16 cellular contexts compared by ENCODE assay signal in the genomic region with DNA sequence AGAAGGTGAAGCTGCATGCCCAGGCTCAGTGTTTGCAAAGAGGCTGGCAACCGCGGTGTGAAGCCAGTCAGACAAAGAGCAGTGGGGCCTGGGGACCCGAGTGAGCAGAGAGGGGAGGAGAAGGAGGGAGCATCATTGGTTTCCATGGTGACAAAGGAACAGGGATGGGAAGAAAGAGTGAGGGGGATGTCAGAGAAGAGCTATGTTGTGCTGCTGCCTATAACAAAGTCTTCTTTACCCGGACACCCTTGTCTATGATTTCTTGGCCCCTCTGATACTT. TPM values are rescaled to one million over a fixed set of nuclear protein-coding genes. Genes with fewer than 3 reads are reported as not detected.
A peak's percentile ranks its signal among the peaks of the same experiment; 100 is the strongest.
DNase-seq lines count a peak whose midpoint lies in the region; ATAC-seq, FAIRE-seq and TF ChIP-seq lines count a peak whose summit lies in the region.
"Had no signal": no experiment of that assay in that cellular context is flagged by ENCODE, and none has a peak within 500 bp of the region (broad histone marks: within the 10 kb centered on the region; RNA-seq: fewer than 3 reads in every experiment).

No MANE protein-coding gene starts in this region.

- H3K14ac ChIP-seq in IMR-90 (replicated peaks; ENCODE audit: low read depth, low read length): peak overlapping the region; percentile 40

- H2BK120ac ChIP-seq in IMR-90 (ENCODE audit: low read depth, low read length): peak overlapping the region; percentile 89

- peak overlapping the region; percentile 73; the same call in 1 of the 2 replicates for H2AK5ac ChIP-seq in IMR-90 (ENCODE audit: low read depth, low read length)

- H3K18ac ChIP-seq in IMR-90 (ENCODE audit: low read depth, low read length): no peak overlapping the region

- H3K27ac ChIP-seq in IMR-90 (ENCODE audit: insufficient read depth, low read length) (no peak overlapping the region), GM12878 (ENCODE audit: control insufficient read depth, insufficient read depth) (peak overlapping the region; percentile 45), transverse colon (peak overlapping the region in 1 of 4 donors; percentile 19)
- H3K27ac ChIP-seq: gastrocnemius medialis, upper lobe of left lung had no signal

- no peaks in the 10 kb centered on the region for H4K20me1 ChIP-seq in IMR-90 (ENCODE audit: insufficient read depth, low read length)
- no peaks in the 10 kb centered on the region for H4K20me1 ChIP-seq in GM12878 (ENCODE audit: control insufficient read depth, insufficient read depth)

- no peak for DNase-seq in IMR-90
- no peak for DNase-seq in GM12878 (ENCODE audit: low read depth, low spot score)
- DNase-seq in natural killer cell treated with Interleukin-12 subunit alpha and Interleukin-12 subunit beta and Interleukin-15 and Interleukin-18, amount 100 ng/mL, for 72 hours (ENCODE audit: low spot score): no peak
- DNase-seq in SW 1271 (lab: John Stamatoyannopoulos, UW): no peak
- no peak for DNase-seq in iPS-NIHi7 (ENCODE audit: extremely low spot score)
- DNase-seq in transverse colon: no peak
- DNase-seq in NCI-H748 treated with DMSO at 0.1 percent for 48 hours (lab: John Stamatoyannopoulos, UW): no peak
- DNase-seq: activated gamma-delta T cell treated with Interleukin-2 at 50 U/mL for 16 hours; gastrocnemius medialis; kidney; NCI-H1092 treated with DMSO at 0.1 percent for 48 hours; stimulated activated CD4-positive, alpha-beta T cell treated with anti-CD3 and anti-CD28 coated beads, Interleukin-4, amount 100 ng/mL, for 1 hour; upper lobe of left lung had no signal

- in situ Hi-C loops in IMR-90 (cut with MboI; ENCODE audit: low sequenced_read_pairs) (no loop called here), GM12878 (cut with MboI) (no loop called here), transverse colon (cut with MboI; ENCODE audit: low pct_ligation_motif_present in 1 of 4, low pct_unique_long_range_greater_than_20kb in 1 of 4, low sequenced_read_pairs in 3 of 4) (no loop called here)

- dilution Hi-C loops in IMR-90 (cut with HindIII; ENCODE audit: low sequenced_read_pairs, unreplicated experiment): no loop called here

- H3K4me3 ChIP-seq in IMR-90 (ENCODE audit: insufficient read depth, low read depth, low read length) (no peak overlapping the region), GM12878 (no peak overlapping the region), transverse colon (no peak overlapping the region)
- H3K4me3 ChIP-seq: gastrocnemius medialis, upper lobe of left lung had no signal

- H3K4me1 ChIP-seq in IMR-90 (ENCODE audit: control insufficient read depth, insufficient read depth, low read length) (peaks cover 29% of the 10 kb centered on the region), GM12878 (ENCODE audit: control insufficient read depth, insufficient read depth, low read length) (peaks cover 38% of the 10 kb centered on the region), transverse colon (peaks cover 0 to 20% (median 3%) of the 10 kb centered on the region in 4 donors)

- CTCF ChIA-PET in IMR-90 (lab: Yijun Ruan, JAX) (interaction anchor here (1.2 kb wide), 1 partner anchor 47 kb away, joined by 4 read pairs; no protein-coding TSS in a partner anchor), GM12878 (lab: Yijun Ruan, JAX) (interaction anchor here (1.2 to 2.2 kb wide), 3 partner anchors 20 to 108 kb away, joined by 4 to 7 read pairs (median 5); no protein-coding TSS in a partner anchor)

- no peak overlapping the region for H2BK5ac ChIP-seq in IMR-90 (ENCODE audit: low read depth, low read length, poor library complexity, severe bottlenecking)

- H2BK15ac ChIP-seq in IMR-90 (ENCODE audit: low read depth, low read length): peak overlapping the region; percentile 59; the same call in 2 of the 3 replicates

- H3K27me3 ChIP-seq in IMR-90 (ENCODE audit: control insufficient read depth, insufficient read depth, low read length) (no peaks in the 10 kb centered on the region), GM12878 (replicated peaks in 1 of 2; ENCODE audit: control insufficient read depth in 2 of 2, insufficient read depth in 2 of 2, low read length in 1 of 2) (0 out of 4 replicates have a peak, but pooled peaks cover 0 to 2% of the 10 kb centered on the region in 2 experiments), transverse colon (peaks cover 11% of the 10 kb centered on the region)
- H3K27me3 ChIP-seq: gastrocnemius medialis, upper lobe of left lung had no signal

- peak overlapping the region; percentile 79 for H3K4ac ChIP-seq in IMR-90 (ENCODE audit: low read depth, low read length)

- peak overlapping the region in 1 of 2 experiments; percentile 33; a peak in 1 of 4 replicates for H4K8ac ChIP-seq in IMR-90 (ENCODE audit: low read depth in 2 of 2, low read length in 2 of 2)

- H3K9me1 ChIP-seq in IMR-90 (ENCODE audit: insufficient read depth, low read length): peaks cover 23% of the 10 kb centered on the region

- H3K9me3 Mint-ChIP-seq in natural killer cell treated with Interleukin-12 subunit alpha and Interleukin-12 subunit beta and Interleukin-15 and Interleukin-18, amount 100 ng/mL, for 72 hours: no peaks in the 10 kb centered on the region

- FAIRE-seq in GM12878 (lab: Jason Lieb, UNC): no peak
- FAIRE-seq: kidney had no signal

- peaks cover 0 to 5% of the 10 kb centered on the region in 2 experiments; a peak in 1 of 4 replicates for H3K79me1 ChIP-seq in IMR-90 (ENCODE audit: low read depth in 1 of 2, low read length in 2 of 2)

- 0 out of 2 replicates have a peak overlapping the region, but pooled peaks have one; percentile 3 for H4K91ac ChIP-seq in IMR-90 (ENCODE audit: insufficient read depth, low read depth, low read length)

- BruUV-seq in IMR-90 (replicated peaks; lab: Mats Ljungman, UMichigan) (no TSS peak), GM12878 (replicated peaks; lab: Mats Ljungman, UMichigan) (no TSS peak)

- H3K36me3 ChIP-seq in IMR-90 (ENCODE audit: control insufficient read depth, insufficient read depth, low read length) (no peaks in the 10 kb centered on the region), GM12878 (ENCODE audit: control insufficient read depth in 2 of 2, insufficient read depth in 2 of 2, low read length in 1 of 2) (no peaks in the 10 kb centered on the region), transverse colon (no peaks in the 10 kb centered on the region)
- H3K36me3 ChIP-seq: gastrocnemius medialis, upper lobe of left lung had no signal

- no peak overlapping the region for H2AK9ac ChIP-seq in IMR-90 (replicated peaks; ENCODE audit: low read depth, low read length, poor library complexity)

- TF ChIP-seq CTCF in IMR-90 (conservative IDR thresholded peaks at IDR 0.05; ENCODE audit: low read depth, low read length): no peak
- TF ChIP-seq CTCF in GM12878 (IDR thresholded peaks at IDR 0.05 in 2 of 3, conservative IDR thresholded peaks at IDR 0.05 in 1 of 3; ENCODE audit: control insufficient read depth in 2 of 3, extremely low read depth in 1 of 3, insufficient read depth in 1 of 3, low read depth in 3 of 3, low read length in 3 of 3): no peak
- TF ChIP-seq CTCF in transverse colon (IDR thresholded peaks at IDR 0.05): no peak

- no peak overlapping the region for H3K56ac ChIP-seq in IMR-90 (ENCODE audit: extremely low read depth, insufficient read depth, low read length)

- no peaks in the 10 kb centered on the region for H3K27me3 Mint-ChIP-seq in natural killer cell treated with Interleukin-12 subunit alpha and Interleukin-12 subunit beta and Interleukin-15 and Interleukin-18, amount 100 ng/mL, for 72 hours

- H4K5ac ChIP-seq in IMR-90 (ENCODE audit: low read depth, low read length): no peak overlapping the region

- H3K79me2 ChIP-seq in GM12878 (ENCODE audit: control insufficient read depth, insufficient read depth, low read length): no peaks in the 10 kb centered on the region

- peak overlapping the region; percentile 91 to 92 for H3K27ac Mint-ChIP-seq in natural killer cell treated with Interleukin-12 subunit alpha and Interleukin-12 subunit beta and Interleukin-15 and Interleukin-18, amount 100 ng/mL, for 72 hours

- TF ChIP-seq EP300 in GM12878 (IDR thresholded peaks at IDR 0.05; ENCODE audit: borderline replicate concordance in 1 of 2, control insufficient read depth in 1 of 2, low read depth in 2 of 2, low read length in 2 of 2): no peak
- no peak for TF ChIP-seq EP300 in transverse colon (IDR thresholded peaks at IDR 0.05; ENCODE audit: low read depth)

- intact Hi-C loops in IMR-90 (cut with micrococcal nuclease): no loop called here
- intact Hi-C loops in GM12878 (cut with micrococcal nuclease; ENCODE audit: unreplicated experiment): no loop called here
- intact Hi-C loops in transverse colon (cut with DNase I; ENCODE audit: low total_unique reads): no loop called here

- no peak overlapping the region for H3K4me2 ChIP-seq in IMR-90 (ENCODE audit: low read depth, low read length)
- peak overlapping the region; percentile 36 for H3K4me2 ChIP-seq in GM12878 (ENCODE audit: control insufficient read depth, insufficient read depth)

- TF ChIP-seq POLR2A in IMR-90 (IDR thresholded peaks at IDR 0.05; ENCODE audit: low read depth, low read length): no peak
- no peak for TF ChIP-seq POLR2A in GM12878 (IDR thresholded peaks at IDR 0.05; ENCODE audit: low read depth, low read length)
- no peak for TF ChIP-seq POLR2A in transverse colon (IDR thresholded peaks at IDR 0.05)

- WGBS in IMR-90 (ENCODE audit: extremely low coverage in 2 of 2, insufficient read length in 1 of 2), 2 experiments: 23% methylated on average over 3 of the region's 4 CpGs; no CpG with 5 or more reads in 1 of the 2 experiments
- 28% methylated on average over 4 of the region's 4 CpGs for WGBS in GM12878 (ENCODE audit: insufficient coverage, insufficient replicate concordance, low lambda C conversion rate, missing lambda C conversion rate)
- 38 to 61% methylated on average over 3 to 4 of the region's 4 CpGs for WGBS in transverse colon (ENCODE audit: low coverage in 1 of 2), 2 donors

- H3K36me3 Mint-ChIP-seq in natural killer cell treated with Interleukin-12 subunit alpha and Interleukin-12 subunit beta and Interleukin-15 and Interleukin-18, amount 100 ng/mL, for 72 hours: no peaks in the 10 kb centered on the region

- H3K9me3 ChIP-seq in IMR-90 (ENCODE audit: control insufficient read depth, insufficient read depth, low read length): no peaks in the 10 kb centered on the region
- no peaks in the 10 kb centered on the region for H3K9me3 ChIP-seq in GM12878 (replicated peaks; ENCODE audit: control insufficient read depth, insufficient read depth, low read length)
- no peaks in the 10 kb centered on the region for H3K9me3 ChIP-seq in transverse colon
- H3K9me3 ChIP-seq: gastrocnemius medialis, upper lobe of left lung had no signal

- H2BK20ac ChIP-seq in IMR-90 (ENCODE audit: low read depth, low read length): peak overlapping the region; percentile 92

- peaks cover 35 to 36% of the 10 kb centered on the region in 2 donors for H3K4me1 Mint-ChIP-seq in natural killer cell treated with Interleukin-12 subunit alpha and Interleukin-12 subunit beta and Interleukin-15 and Interleukin-18, amount 100 ng/mL, for 72 hours (ENCODE audit: low read depth in 2 of 2)

- H3K4me3 Mint-ChIP-seq in natural killer cell treated with Interleukin-12 subunit alpha and Interleukin-12 subunit beta and Interleukin-15 and Interleukin-18, amount 100 ng/mL, for 72 hours: peak overlapping the region; percentile 85

- H2AFZ ChIP-seq in IMR-90 (replicated peaks; ENCODE audit: low read length, poor library complexity): peak overlapping the region; percentile 16
- no peak overlapping the region for H2AFZ ChIP-seq in GM12878 (ENCODE audit: control insufficient read depth, low read depth, low read length)

- no peak for TF ChIP-seq RAD21 in IMR-90 (IDR thresholded peaks at IDR 0.05; ENCODE audit: low read length)
- no peak for TF ChIP-seq RAD21 in GM12878 (IDR thresholded peaks at IDR 0.05; ENCODE audit: insufficient read depth, low read depth, low read length)

- SMC1A ChIA-PET in GM12878 (lab: Charles Lee; ENCODE audit: uncharacterized antibody, unreplicated experiment): interaction anchor here (1.0 to 12.4 kb wide), 7 partner anchors 11 to 99 kb away, joined by 3 to 89 read pairs (median 13); no protein-coding TSS in a partner anchor

- RAD21 ChIA-PET in GM12878 (lab: Charles Lee; ENCODE audit: unreplicated experiment): interaction anchor here (1.0 to 2.6 kb wide), 7 partner anchors 13 to 75 kb away, joined by 3 to 14 read pairs (median 7); no protein-coding TSS in a partner anchor

- H3K9ac ChIP-seq in IMR-90 (ENCODE audit: low read depth, low read length) (no peak overlapping the region), GM12878 (ENCODE audit: control insufficient read depth, insufficient read depth, low read length) (no peak overlapping the region)

- POLR2A ChIA-PET in IMR-90 (lab: Charles Lee; ENCODE audit: unreplicated experiment): no interaction called here
- POLR2A ChIA-PET in GM12878 (lab: Charles Lee): interaction anchor here (0.8 to 2.4 kb wide), 5 partner anchors 12 to 266 kb away, joined by 3 to 14 read pairs (median 4); no protein-coding TSS in a partner anchor

- ATAC-seq in GM18511 (IDR thresholded peaks at IDR 0.05; ENCODE audit: unreplicated experiment) (peak; percentile 17), IMR-90 (ENCODE audit: low read depth) (no peak), GM12878 (peak; percentile 45)
- peak; percentile 21 to 32 for ATAC-seq in natural killer cell treated with Interleukin-12 subunit alpha and Interleukin-12 subunit beta and Interleukin-15 and Interleukin-18, amount 100 ng/mL, for 72 hours
- ATAC-seq: Panc1 had no signal

- H3K23ac ChIP-seq in IMR-90 (ENCODE audit: low read depth, low read length): peak overlapping the region; percentile 6; the same call in 1 of the 2 replicates

RNA-seq across cellular contexts. Expression of a gene that starts 14.5 kb away (rescaled TPM):
- not detected in 2 replicates for total RNA-seq in IMR-90 (2012; rRNA removed)
- polyA plus RNA-seq in IMR-90 (2012; rRNA removed): not detected in 2 replicates
- not detected in 2 replicates for polyA plus RNA-seq in IMR-90 (2012; cell fraction: cytosol; rRNA removed)
- polyA plus RNA-seq in IMR-90 (2012; cell fraction: nucleus; rRNA removed; ENCODE audit: low replicate concordance): not detected in 2 replicates
- total RNA-seq in GM12878 (2013; cell fraction: nucleolus; rRNA removed): not detected in 2 replicates
- not detected in 2 replicates for total RNA-seq in GM12878 (2014; rRNA removed)
- total RNA-seq in GM12878 (2014; rRNA removed; fragmentation: Illumina TruSeq; extraction: Trizol): not detected in 2 replicates
- total RNA-seq in GM12878 (2021): not detected in 2 replicates
- not detected for polyA plus RNA-seq in GM12878 (2011; ENCODE audit: low read depth)
- polyA plus RNA-seq in GM12878 (2011; rRNA removed): not detected in 2 replicates
- not detected in 2 replicates for polyA plus RNA-seq in GM12878 (2011; cell fraction: cytosol; rRNA removed)
- not detected in 2 replicates for polyA plus RNA-seq in GM12878 (2011; cell fraction: nucleus; rRNA removed)
- not detected in 2 replicates for polyA plus RNA-seq in GM12878 (2012)
- not detected in 2 replicates for polyA plus RNA-seq in GM12878 (2014; fragmentation: Illumina TruSeq; extraction: Trizol)
- not detected for polyA plus RNA-seq in GM12878 (2014; fragmentation: Nextera tagmentation; extraction: Ambion mirVana)
- polyA plus RNA-seq in GM12878 (2014; rRNA removed): not detected in 2 replicates
- polyA plus RNA-seq in GM12878 (2016; fragmentation: Nextera tagmentation; extraction: Ambion mirVana): not detected
- not detected in 2 replicates for polyA minus RNA-seq in GM12878 (2011; rRNA and poly(A)+ RNA removed)
- polyA minus RNA-seq in GM12878 (2011; cell fraction: cytosol; rRNA and poly(A)+ RNA removed): not detected in 2 replicates
- not detected in 2 replicates for polyA minus RNA-seq in GM12878 (2011; cell fraction: nucleus; rRNA and poly(A)+ RNA removed)
- total RNA-seq in natural killer cell treated with Interleukin-12 subunit alpha and Interleukin-12 subunit beta and Interleukin-15 and Interleukin-18, amount 100 ng/mL, for 72 hours: not detected
- total RNA-seq in transverse colon: not detected
- total RNA-seq: gastrocnemius medialis; kidney; T-helper 2 cell treated with Interferon-gamma antibody and Interleukin-4, amounts not matched to agents 100 ng/mL and 5 ng/mL, for 36 hours; upper lobe of left lung had no signal

RNA-seq across cellular contexts. Expression of a gene that starts 48.4 kb away (rescaled TPM):
- 50.7 and 70.3 TPM in 2 replicates for total RNA-seq in IMR-90 (2012; rRNA removed)
- polyA plus RNA-seq in IMR-90 (2012; rRNA removed): 41.4 and 46.3 TPM in 2 replicates
- 19.0 and 20.9 TPM in 2 replicates for polyA plus RNA-seq in IMR-90 (2012; cell fraction: cytosol; rRNA removed)
- 37.4 and 90.3 TPM in 2 replicates for polyA plus RNA-seq in IMR-90 (2012; cell fraction: nucleus; rRNA removed; ENCODE audit: low replicate concordance)
- total RNA-seq in GM12878 (2013; cell fraction: nucleolus; rRNA removed): 132 and 135 TPM in 2 replicates
- total RNA-seq in GM12878 (2014; rRNA removed): 23.6 and 26.9 TPM in 2 replicates
- 30.9 and 32.2 TPM in 2 replicates for total RNA-seq in GM12878 (2014; rRNA removed; fragmentation: Illumina TruSeq; extraction: Trizol)
- 25.6 and 28.3 TPM in 2 replicates for total RNA-seq in GM12878 (2021)
- polyA plus RNA-seq in GM12878 (2011; ENCODE audit: low read depth): 26.9 TPM
- polyA plus RNA-seq in GM12878 (2011; rRNA removed): 79.6 and 87.5 TPM in 2 replicates
- polyA plus RNA-seq in GM12878 (2011; cell fraction: cytosol; rRNA removed): 38.2 and 51.3 TPM in 2 replicates
- polyA plus RNA-seq in GM12878 (2011; cell fraction: nucleus; rRNA removed): 113 and 146 TPM in 2 replicates
- 48.1 and 55.1 TPM in 2 replicates for polyA plus RNA-seq in GM12878 (2012)
- polyA plus RNA-seq in GM12878 (2014; fragmentation: Illumina TruSeq; extraction: Trizol): 39.3 and 43.3 TPM in 2 replicates
- 10 to 100 TPM; 11.7 to 12.2 TPM for polyA plus RNA-seq in GM12878 (2014; fragmentation: Nextera tagmentation; extraction: Ambion mirVana)
- polyA plus RNA-seq in GM12878 (2014; rRNA removed): 24.0 and 25.7 TPM in 2 replicates
- 1 to 10 TPM; 4.6 to 6.0 TPM for polyA plus RNA-seq in GM12878 (2016; fragmentation: Nextera tagmentation; extraction: Ambion mirVana)
- 45.8 and 52.7 TPM in 2 replicates for polyA minus RNA-seq in GM12878 (2011; rRNA and poly(A)+ RNA removed)
- polyA minus RNA-seq in GM12878 (2011; cell fraction: cytosol; rRNA and poly(A)+ RNA removed): 14.4 and 17.3 TPM in 2 replicates
- polyA minus RNA-seq in GM12878 (2011; cell fraction: nucleus; rRNA and poly(A)+ RNA removed): 60.0 and 84.1 TPM in 2 replicates
- total RNA-seq in natural killer cell treated with Interleukin-12 subunit alpha and Interleukin-12 subunit beta and Interleukin-15 and Interleukin-18, amount 100 ng/mL, for 72 hours: 10 to 100 TPM; 36.8 to 49.1 TPM
- 10 to 100 TPM in 3 of 4 donors, 1 to 10 TPM in 1; 8.2 to 58.1 (median 41.6) TPM for total RNA-seq in transverse colon

RNA-seq across cellular contexts. Expression of a gene that starts 48.5 kb away (rescaled TPM):
- total RNA-seq in IMR-90 (2012; rRNA removed) (4.4 and 4.8 TPM in 2 replicates), GM12878 (2014; rRNA removed) (7.5 and 8.8 TPM in 2 replicates), GM12878 (2014; rRNA removed; fragmentation: Illumina TruSeq; extraction: Trizol) (7.9 and 8.3 TPM in 2 replicates), GM12878 (2021) (6.8 and 8.9 TPM in 2 replicates), transverse colon (1 to 10 TPM in 3 of 4 donors, not detected in 1; 1.2 to 3.2 (median 2.2) TPM)
- polyA plus RNA-seq in IMR-90 (2012; rRNA removed) (4.0 and 5.3 TPM in 2 replicates), GM12878 (2011; rRNA removed) (8.2 and 9.4 TPM in 2 replicates), GM12878 (2014; fragmentation: Illumina TruSeq; extraction: Trizol) (8.6 and 9.0 TPM in 2 replicates), GM12878 (2014; fragmentation: Nextera tagmentation; extraction: Ambion mirVana) (1 to 10 TPM; 2.7 to 3.9 TPM), GM12878 (2014; rRNA removed) (5.9 and 6.4 TPM in 2 replicates), GM12878 (2016; fragmentation: Nextera tagmentation; extraction: Ambion mirVana) (1 to 10 TPM; 5.4 to 6.7 TPM)
- 2.1 and 2.3 TPM in 2 replicates for polyA plus RNA-seq in IMR-90 (2012; cell fraction: cytosol; rRNA removed)
- polyA plus RNA-seq in IMR-90 (2012; cell fraction: nucleus; rRNA removed; ENCODE audit: low replicate concordance): 1.1 and 2.4 TPM in 2 replicates
- total RNA-seq in GM12878 (2013; cell fraction: nucleolus; rRNA removed): 14.5 and 16.0 TPM in 2 replicates
- polyA plus RNA-seq in GM12878 (2011; ENCODE audit: low read depth): 5.3 TPM
- 8.1 and 8.3 TPM in 2 replicates for polyA plus RNA-seq in GM12878 (2011; cell fraction: cytosol; rRNA removed)
- 9.7 and 10.9 TPM in 2 replicates for polyA plus RNA-seq in GM12878 (2011; cell fraction: nucleus; rRNA removed)
- polyA plus RNA-seq in GM12878 (2012): 7.6 and 9.1 TPM in 2 replicates
- polyA minus RNA-seq in GM12878 (2011; rRNA and poly(A)+ RNA removed): 8.4 and 9.1 TPM in 2 replicates
- polyA minus RNA-seq in GM12878 (2011; cell fraction: cytosol; rRNA and poly(A)+ RNA removed): 4.2 and 6.7 TPM in 2 replicates
- 6.5 and 9.8 TPM in 2 replicates for polyA minus RNA-seq in GM12878 (2011; cell fraction: nucleus; rRNA and poly(A)+ RNA removed)
- 1 to 10 TPM; 3.7 to 7.2 TPM for total RNA-seq in natural killer cell treated with Interleukin-12 subunit alpha and Interleukin-12 subunit beta and Interleukin-15 and Interleukin-18, amount 100 ng/mL, for 72 hours
